In the genomic region with DNA sequence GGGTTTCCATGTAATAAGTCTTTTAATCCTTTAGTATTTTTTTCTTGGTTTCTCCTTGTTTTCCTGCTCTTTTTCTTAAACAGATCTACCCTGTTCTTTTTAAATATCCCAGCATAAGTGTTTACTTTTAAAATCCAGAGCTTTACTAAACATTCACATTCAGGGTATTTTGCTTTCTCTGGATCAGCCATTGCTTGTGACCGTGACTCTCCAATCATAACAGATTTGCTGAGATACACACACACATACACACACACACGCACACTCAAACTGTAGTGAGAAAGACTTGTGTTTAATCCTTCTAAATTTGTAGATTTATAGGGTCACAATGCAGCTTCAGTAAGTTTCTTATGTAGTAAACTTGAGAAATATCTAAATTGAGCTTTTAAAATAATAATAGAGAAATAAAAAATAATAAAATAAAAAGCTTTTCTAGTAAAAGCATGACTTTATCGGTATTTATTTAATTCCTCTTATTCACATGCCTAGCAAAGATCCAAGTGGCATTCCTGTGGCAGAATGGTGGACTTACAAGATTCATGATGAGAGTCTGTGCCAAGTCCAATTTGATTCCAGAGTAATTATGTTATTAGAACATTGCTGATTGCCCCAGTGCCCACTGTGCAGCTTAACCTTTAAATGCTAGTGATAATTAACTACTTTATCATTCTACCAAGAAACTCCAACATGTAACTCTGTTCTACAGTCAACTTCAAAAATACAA, we compare ENCODE assay signal across 13 cellular contexts.
"Had no signal": no experiment of that assay in that cellular context is flagged by ENCODE, and none has a peak within 500 bp of the region (broad histone marks: within the 10 kb centered on the region; RNA-seq: fewer than 3 reads in every experiment).

No MANE protein-coding gene starts in this region.

- DNase-seq: activated CD4-positive, alpha-beta T cell treated with anti-CD3 and anti-CD28 coated beads, Interleukin-2, amount 10 ng/mL, durations not matched to agents 7 days and 5 days; activated naive CD8-positive, alpha-beta T cell treated with anti-CD3 and anti-CD28 coated beads for 36 hours; dermis blood vessel endothelial cell; effector memory CD8-positive, alpha-beta T cell; ovary; upper lobe of right lung had no signal

- H3K27me3 Mint-ChIP-seq: activated CD4-positive, alpha-beta T cell treated with anti-CD3 and anti-CD28 coated beads, Interleukin-2, amount 10 ng/mL, durations not matched to agents 7 days and 5 days; activated naive CD8-positive, alpha-beta T cell treated with anti-CD3 and anti-CD28 coated beads for 36 hours; effector memory CD8-positive, alpha-beta T cell had no signal

- H3K4me3 Mint-ChIP-seq: activated CD4-positive, alpha-beta T cell treated with anti-CD3 and anti-CD28 coated beads, Interleukin-2, amount 10 ng/mL, durations not matched to agents 7 days and 5 days; activated naive CD8-positive, alpha-beta T cell treated with anti-CD3 and anti-CD28 coated beads for 36 hours; effector memory CD8-positive, alpha-beta T cell; neural progenitor cell; stimulated activated effector memory CD8-positive, alpha-beta T cell treated with anti-CD3 and anti-CD28 coated beads, Interleukin-12 subunit alpha, Interleukin-12 subunit beta, amount 100 ng/mL, for 72 hours had no signal

- H3K4me3 ChIP-seq: breast epithelium, gastrocnemius medialis, heart left ventricle, lung, neural progenitor cell, ovary, thoracic aorta, upper lobe of right lung had no signal

- H3K9me3 Mint-ChIP-seq: activated CD4-positive, alpha-beta T cell treated with anti-CD3 and anti-CD28 coated beads, Interleukin-2, amount 10 ng/mL, durations not matched to agents 7 days and 5 days; effector memory CD8-positive, alpha-beta T cell; neural progenitor cell had no signal

- ATAC-seq: gastrocnemius medialis; stimulated activated effector memory CD8-positive, alpha-beta T cell treated with anti-CD3 and anti-CD28 coated beads, Interleukin-12 subunit alpha, Interleukin-12 subunit beta, amount 100 ng/mL, for 72 hours had no signal

- H3K27ac Mint-ChIP-seq: activated CD4-positive, alpha-beta T cell treated with anti-CD3 and anti-CD28 coated beads, Interleukin-2, amount 10 ng/mL, durations not matched to agents 7 days and 5 days; neural progenitor cell; stimulated activated effector memory CD8-positive, alpha-beta T cell treated with anti-CD3 and anti-CD28 coated beads, Interleukin-12 subunit alpha, Interleukin-12 subunit beta, amount 100 ng/mL, for 72 hours had no signal
